19 cellular contexts compared by ENCODE assay signal in genomic region chr3:43923101-43923979, GRCh38.
DNase-seq lines count a peak whose midpoint lies in the region; ATAC-seq, FAIRE-seq and TF ChIP-seq lines count a peak whose summit lies in the region.
"Had no signal": no experiment of that assay in that cellular context is flagged by ENCODE, and none has a peak within 500 bp of the region (broad histone marks: within the 10 kb centered on the region; RNA-seq: fewer than 3 reads in every experiment).

No MANE protein-coding gene starts in this region.

- no peaks in the 10 kb centered on the region for H3K9me2 ChIP-seq in Karpas-422 (replicated peaks; ENCODE audit: insufficient read depth, low read length)

- dilution Hi-C loops in keratinocyte (cut with MboI; ENCODE audit: extremely low pct_ligation_motif_present, low sequenced_read_pairs): no loop called here

- no peak for FAIRE-seq in keratinocyte (lab: Jason Lieb, UNC)

- H3K4me1 ChIP-seq in BLaER1 (no peaks in the 10 kb centered on the region), Karpas-422 (ENCODE audit: low read length) (peaks cover 61% of the 10 kb centered on the region), keratinocyte (ENCODE audit: control insufficient read depth, extremely low read depth, insufficient read depth, low read length) (peaks cover 14% of the 10 kb centered on the region)
- H3K4me1 ChIP-seq: psoas muscle had no signal

- TF ChIP-seq CTCF in keratinocyte (optimal IDR thresholded peaks at IDR 0.05 in 1 of 3, IDR thresholded peaks at IDR 0.05 in 1 of 3, conservative IDR thresholded peaks at IDR 0.05 in 1 of 3; ENCODE audit: extremely low read depth in 1 of 3, insufficient read depth in 2 of 3, low read length in 3 of 3): no peak

- H3K9me3 ChIP-seq in BLaER1 (no peaks in the 10 kb centered on the region), Karpas-422 (ENCODE audit: low read length) (no peaks in the 10 kb centered on the region), keratinocyte (ENCODE audit: control insufficient read depth, low read depth, low read length) (no peaks in the 10 kb centered on the region)
- H3K9me3 ChIP-seq: body of pancreas, psoas muscle had no signal

- H3K27me3 ChIP-seq in BLaER1: no peaks in the 10 kb centered on the region
- H3K27me3 ChIP-seq in Karpas-422 (ENCODE audit: low read length): no peaks in the 10 kb centered on the region
- peaks cover 4% of the 10 kb centered on the region for H3K27me3 ChIP-seq in keratinocyte (ENCODE audit: control insufficient read depth, extremely low read depth, insufficient read depth, low read length)
- H3K27me3 ChIP-seq: body of pancreas had no signal

- no peak for ATAC-seq in HG02759 (IDR thresholded peaks at IDR 0.05; ENCODE audit: unreplicated experiment)
- no peak for ATAC-seq in GM19328 (IDR thresholded peaks at IDR 0.05; ENCODE audit: unreplicated experiment)
- ATAC-seq: activated CD4-positive, alpha-beta T cell treated with anti-CD3 and anti-CD28 coated beads for 36 hours; body of pancreas; naive thymus-derived CD4-positive, alpha-beta T cell; psoas muscle had no signal

- no peaks in the 10 kb centered on the region for H3K9me1 ChIP-seq in keratinocyte (ENCODE audit: control insufficient read depth, extremely low read depth, insufficient read depth, low read length)

- H3K36me3 ChIP-seq in BLaER1 (no peaks in the 10 kb centered on the region), Karpas-422 (ENCODE audit: insufficient read depth, low read length) (no peaks in the 10 kb centered on the region), keratinocyte (ENCODE audit: control insufficient read depth in 2 of 2, extremely low read depth in 1 of 2, insufficient read depth in 2 of 2, low read length in 2 of 2) (no peaks in the 10 kb centered on the region)

- H3K79me2 ChIP-seq in Karpas-422 (ENCODE audit: low read length): no peaks in the 10 kb centered on the region
- H3K79me2 ChIP-seq in keratinocyte (ENCODE audit: control insufficient read depth, insufficient read depth, low read length): no peaks in the 10 kb centered on the region

- H3K9ac ChIP-seq in BLaER1 (no peak overlapping the region), Karpas-422 (ENCODE audit: low read length) (no peak overlapping the region), keratinocyte (ENCODE audit: control insufficient read depth, extremely low read depth, insufficient read depth, low read length) (no peak overlapping the region)

- DNase-seq in Karpas-422 (peak; percentile 20), NCI-H69 (lab: John Stamatoyannopoulos, UW) (peak; percentile 28), keratinocyte (ENCODE audit: low read depth, low spot score) (no peak)
- DNase-seq in stimulated activated CD4-positive, alpha-beta T cell treated with anti-CD3 and anti-CD28 coated beads, Interleukin-2, amount 100 ng/mL, for 48 hours: no peak
- DNase-seq in activated CD4-positive, alpha-beta T cell treated with anti-CD3 and anti-CD28 coated beads, Interleukin-2, amount 50 U/mL, for 48 hours: no peak
- DNase-seq: activated CD4-positive, alpha-beta T cell treated with anti-CD3 and anti-CD28 coated beads for 36 hours; activated CD8-positive, alpha-beta memory T cell treated with anti-CD3 and anti-CD28 coated beads, Interleukin-2, amount 50 U/mL, for 48 hours; activated naive CD4-positive, alpha-beta T cell treated with anti-CD3 and anti-CD28 coated beads, Interleukin-2, amount 50 U/mL, for 16 hours; dermis blood vessel endothelial cell; Kasumi-1; naive thymus-derived CD4-positive, alpha-beta T cell; NCI-H1694 treated with DMSO at 0.1 percent for 48 hours; psoas muscle had no signal

- H4K20me1 ChIP-seq in BLaER1: no peaks in the 10 kb centered on the region
- H4K20me1 ChIP-seq in Karpas-422 (ENCODE audit: insufficient read depth, low read depth, low read length): no peaks in the 10 kb centered on the region
- H4K20me1 ChIP-seq in keratinocyte (ENCODE audit: control insufficient read depth, extremely low read depth, insufficient read depth, low read length): no peaks in the 10 kb centered on the region

- H2AFZ ChIP-seq in Karpas-422 (ENCODE audit: low read length): no peak overlapping the region
- H2AFZ ChIP-seq in keratinocyte (ENCODE audit: control insufficient read depth, low read length): peak overlapping the region; percentile 71

- H3K4me3 ChIP-seq in BLaER1 (no peak overlapping the region), Karpas-422 (ENCODE audit: low read length) (no peak overlapping the region), keratinocyte (ENCODE audit: control insufficient read depth in 2 of 3, extremely low read depth in 1 of 3, insufficient read depth in 2 of 3, low read depth in 1 of 3, low read length in 3 of 3) (no peak overlapping the region)
- H3K4me3 ChIP-seq: body of pancreas, psoas muscle, SK-N-MC had no signal

- 0 out of 2 replicates have a peak overlapping the region, but pooled peaks have one; percentile 5 for H3K4me2 ChIP-seq in BLaER1
- peak overlapping the region; percentile 4 for H3K4me2 ChIP-seq in Karpas-422 (ENCODE audit: low read depth, low read length, poor library complexity, severe bottlenecking)
- H3K4me2 ChIP-seq in keratinocyte (ENCODE audit: control insufficient read depth, extremely low read depth, insufficient read depth, low read depth, low read length): peak overlapping the region; percentile 35

- H3K27ac ChIP-seq in BLaER1 (no peak overlapping the region), Karpas-422 (ENCODE audit: low read length) (no peak overlapping the region), keratinocyte (ENCODE audit: control insufficient read depth, insufficient read depth, low read length) (no peak overlapping the region)
- H3K27ac ChIP-seq: body of pancreas, HL-60, psoas muscle, SK-N-MC had no signal

Comparison
In these comparisons a context has a peak if more than half of its experiments do, and no peak if none do; other contexts are left out.
1. DNase-seq: peak in Karpas-422 (single experiment) and NCI-H69 (single experiment); none in keratinocyte (single experiment), stimulated activated CD4-positive, alpha-beta T cell treated with anti-CD3 and anti-CD28 coated beads, Interleukin-2, amount 100 ng/mL, for 48 hours (0 of 2) and activated CD4-positive, alpha-beta T cell treated with anti-CD3 and anti-CD28 coated beads, Interleukin-2, amount 50 U/mL, for 48 hours (0 of 2).
2. Peak in every context shown above with its lines, with median percentiles within 50 percentile points of each other: H3K4me2 ChIP-seq.